Comparison of ENCODE assay signal across 1 cellular context in the genomic region with DNA sequence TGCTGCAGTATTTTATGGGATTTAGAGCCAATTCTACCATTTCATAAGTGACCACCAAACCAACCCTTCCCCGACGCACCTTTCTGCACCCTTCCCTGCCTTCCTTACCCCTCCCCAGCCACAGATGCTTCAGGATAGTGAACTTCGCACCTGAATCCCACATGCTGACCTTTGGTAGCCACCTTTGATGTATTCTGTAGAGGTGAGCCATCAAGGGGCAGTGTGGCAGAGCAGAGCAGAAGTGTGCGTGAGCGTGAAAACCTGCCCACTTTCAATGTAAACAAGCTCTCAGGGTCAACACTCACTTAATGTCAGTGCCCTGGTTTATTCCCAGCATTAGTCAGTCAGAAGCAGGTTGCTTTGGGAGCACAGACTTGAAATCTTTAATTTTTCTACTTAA.
A peak's percentile ranks its signal among the peaks of the same experiment; 100 is the strongest.
TF ChIP-seq lines count a peak whose summit lies in the region.

No MANE protein-coding gene starts in this region.

TF ChIP-seq in HepG2, 621 proteins besides CTCF, POLR2A, EP300 and RAD21 (continued from another document and continues in another):
- TF ChIP-seq, protein P1, sequence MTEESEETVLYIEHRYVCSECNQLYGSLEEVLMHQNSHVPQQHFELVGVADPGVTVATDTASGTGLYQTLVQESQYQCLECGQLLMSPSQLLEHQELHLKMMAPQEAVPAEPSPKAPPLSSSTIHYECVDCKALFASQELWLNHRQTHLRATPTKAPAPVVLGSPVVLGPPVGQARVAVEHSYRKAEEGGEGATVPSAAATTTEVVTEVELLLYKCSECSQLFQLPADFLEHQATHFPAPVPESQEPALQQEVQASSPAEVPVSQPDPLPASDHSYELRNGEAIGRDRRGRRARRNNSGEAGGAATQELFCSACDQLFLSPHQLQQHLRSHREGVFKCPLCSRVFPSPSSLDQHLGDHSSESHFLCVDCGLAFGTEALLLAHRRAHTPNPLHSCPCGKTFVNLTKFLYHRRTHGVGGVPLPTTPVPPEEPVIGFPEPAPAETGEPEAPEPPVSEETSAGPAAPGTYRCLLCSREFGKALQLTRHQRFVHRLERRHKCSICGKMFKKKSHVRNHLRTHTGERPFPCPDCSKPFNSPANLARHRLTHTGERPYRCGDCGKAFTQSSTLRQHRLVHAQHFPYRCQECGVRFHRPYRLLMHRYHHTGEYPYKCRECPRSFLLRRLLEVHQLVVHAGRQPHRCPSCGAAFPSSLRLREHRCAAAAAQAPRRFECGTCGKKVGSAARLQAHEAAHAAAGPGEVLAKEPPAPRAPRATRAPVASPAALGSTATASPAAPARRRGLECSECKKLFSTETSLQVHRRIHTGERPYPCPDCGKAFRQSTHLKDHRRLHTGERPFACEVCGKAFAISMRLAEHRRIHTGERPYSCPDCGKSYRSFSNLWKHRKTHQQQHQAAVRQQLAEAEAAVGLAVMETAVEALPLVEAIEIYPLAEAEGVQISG (CRISPR knock-in tag; IDR thresholded peaks at IDR 0.05): peak; percentile 45; the same call in 1 of the 2 replicates
- TF ChIP-seq ZNF546 (CRISPR knock-in tag; conservative IDR thresholded peaks at IDR 0.05) (no peak), ZNF724P (CRISPR knock-in tag; IDR thresholded peaks at IDR 0.05; ENCODE audit: borderline replicate concordance) (no peak), PRPF4 (IDR thresholded peaks at IDR 0.05; ENCODE audit: low read depth, low read length, poor library complexity, severe bottlenecking) (no peak), ZNF350 (CRISPR knock-in tag; IDR thresholded peaks at IDR 0.05; ENCODE audit: borderline replicate concordance, low read depth) (no peak; the same call in 1 of the 2 replicates), ISL2 (CRISPR knock-in tag; IDR thresholded peaks at IDR 0.05) (peak; percentile 84), MEIS2 (CRISPR knock-in tag; IDR thresholded peaks at IDR 0.05) (peak; percentile 54; the same call in 1 of the 2 replicates), TCF12 (IDR thresholded peaks at IDR 0.05) (no peak), TCF12 (CRISPR knock-in tag; IDR thresholded peaks at IDR 0.05) (no peak), IKZF5 (CRISPR knock-in tag; IDR thresholded peaks at IDR 0.05) (peak; percentile 80; the same call in 1 of the 2 replicates), ZNF562 (CRISPR knock-in tag; IDR thresholded peaks at IDR 0.05; ENCODE audit: borderline replicate concordance) (no peak), PBX3 (CRISPR knock-in tag; IDR thresholded peaks at IDR 0.05; ENCODE audit: borderline replicate concordance) (no peak), NAIF1 (CRISPR knock-in tag; IDR thresholded peaks at IDR 0.05; ENCODE audit: borderline replicate concordance) (0 out of 2 replicates have a peak, but pooled peaks have one; percentile 30), ZNF792 (CRISPR knock-in tag; IDR thresholded peaks at IDR 0.05) (no peak; the same call in 1 of the 2 replicates), ZNF414 (CRISPR knock-in tag; IDR thresholded peaks at IDR 0.05) (no peak), NFRKB (IDR thresholded peaks at IDR 0.05) (no peak), ZNF572 (CRISPR knock-in tag; IDR thresholded peaks at IDR 0.05) (no peak), ZKSCAN5 (CRISPR knock-in tag; IDR thresholded peaks at IDR 0.05) (no peak), BRD4 (CRISPR knock-in tag; IDR thresholded peaks at IDR 0.05) (peak; percentile 19; the same call in 1 of the 2 replicates), ZNF33B (CRISPR knock-in tag; IDR thresholded peaks at IDR 0.05) (no peak), SMAD9 (CRISPR knock-in tag; IDR thresholded peaks at IDR 0.05) (no peak), GATAD1 (CRISPR knock-in tag; IDR thresholded peaks at IDR 0.05) (peak; percentile 54; the same call in 1 of the 2 replicates), KDM6A (CRISPR knock-in tag; IDR thresholded peaks at IDR 0.05; ENCODE audit: low read depth) (peak; percentile 75), MTERF4 (CRISPR knock-in tag; IDR thresholded peaks at IDR 0.05) (no peak), ZNF501 (CRISPR knock-in tag; IDR thresholded peaks at IDR 0.05) (0 out of 2 replicates have a peak, but pooled peaks have one; percentile 34), ARNT2 (CRISPR knock-in tag; IDR thresholded peaks at IDR 0.05; ENCODE audit: low read depth) (no peak), ZNF552 (CRISPR knock-in tag; IDR thresholded peaks at IDR 0.05; ENCODE audit: borderline replicate concordance) (no peak), PCBP2 (optimal IDR thresholded peaks at IDR 0.05; ENCODE audit: low read depth, low read length, poor library complexity, severe bottlenecking) (no peak), KAT8 (CRISPR knock-in tag; IDR thresholded peaks at IDR 0.05) (no peak), REST (IDR thresholded peaks at IDR 0.05; ENCODE audit: borderline replicate concordance in 1 of 2, low read depth in 1 of 2, low read length in 2 of 2) (no peak), MTA3 (CRISPR knock-in tag; IDR thresholded peaks at IDR 0.05) (no peak), AHDC1 (CRISPR knock-in tag; IDR thresholded peaks at IDR 0.05; ENCODE audit: borderline replicate concordance) (peak; percentile 16; the same call in 1 of the 2 replicates)
- TF ChIP-seq, protein P2, sequence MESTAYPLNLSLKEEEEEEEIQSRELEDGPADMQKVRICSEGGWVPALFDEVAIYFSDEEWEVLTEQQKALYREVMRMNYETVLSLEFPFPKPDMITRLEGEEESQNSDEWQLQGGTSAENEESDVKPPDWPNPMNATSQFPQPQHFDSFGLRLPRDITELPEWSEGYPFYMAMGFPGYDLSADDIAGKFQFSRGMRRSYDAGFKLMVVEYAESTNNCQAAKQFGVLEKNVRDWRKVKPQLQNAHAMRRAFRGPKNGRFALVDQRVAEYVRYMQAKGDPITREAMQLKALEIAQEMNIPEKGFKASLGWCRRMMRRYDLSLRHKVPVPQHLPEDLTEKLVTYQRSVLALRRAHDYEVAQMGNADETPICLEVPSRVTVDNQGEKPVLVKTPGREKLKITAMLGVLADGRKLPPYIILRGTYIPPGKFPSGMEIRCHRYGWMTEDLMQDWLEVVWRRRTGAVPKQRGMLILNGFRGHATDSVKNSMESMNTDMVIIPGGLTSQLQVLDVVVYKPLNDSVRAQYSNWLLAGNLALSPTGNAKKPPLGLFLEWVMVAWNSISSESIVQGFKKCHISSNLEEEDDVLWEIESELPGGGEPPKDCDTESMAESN (CRISPR knock-in tag; conservative IDR thresholded peaks at IDR 0.05): no peak
